ENCODE assay signal across 10 cellular contexts in genomic region chr21:46599251-46599572, GRCh38. TPM values are rescaled to one million over a fixed set of nuclear protein-coding genes. Genes with fewer than 3 reads are reported as not detected.
DNase-seq lines count a peak whose midpoint lies in the region; ATAC-seq and TF ChIP-seq lines count a peak whose summit lies in the region.
"Had no signal": no experiment of that assay in that cellular context is flagged by ENCODE, and none has a peak within 500 bp of the region (broad histone marks: within the 10 kb centered on the region; RNA-seq: fewer than 3 reads in every experiment).

No MANE protein-coding gene starts in this region.

- H3K9ac ChIP-seq in fibroblast of lung (ENCODE audit: insufficient read depth, low read length) = no peak overlapping the region

- no peak for TF ChIP-seq CTCF in fibroblast of lung (conservative IDR thresholded peaks at IDR 0.05 in 1 of 2, IDR thresholded peaks at IDR 0.05 in 1 of 2; ENCODE audit: low read depth in 1 of 2, low read length in 2 of 2)

- H3K27me3 ChIP-seq in fibroblast of lung (ENCODE audit: control insufficient read depth, insufficient read depth, low read length) = no peaks in the 10 kb centered on the region
- H3K27me3 ChIP-seq in naive thymus-derived CD4-positive, alpha-beta T cell (ENCODE audit: control insufficient read depth in 2 of 2, insufficient read depth in 2 of 2, low read length in 2 of 2) = no peaks in the 10 kb centered on the region

- peaks cover 4 to 64% (median 35%) of the 10 kb centered on the region in 7 donors for H3K4me1 Mint-ChIP-seq in naive thymus-derived CD4-positive, alpha-beta T cell

- no peak for ATAC-seq in naive thymus-derived CD4-positive, alpha-beta T cell
- ATAC-seq in activated CD4-positive, CD25-positive, alpha-beta regulatory T cell treated with anti-CD3 and anti-CD28 coated beads, Interleukin-2, amount 50 U/mL, for 24 hours = no peak
- no peak for ATAC-seq in GM19395 (IDR thresholded peaks at IDR 0.05; ENCODE audit: unreplicated experiment)

- DNase-seq in AG20443 (ENCODE audit: low spot score) (peak; percentile 90), SK-MEL-5 (ENCODE audit: low read depth, low spot score) (peak; percentile 20), fibroblast of lung (ENCODE audit: low read depth in 2 of 2) (peak; percentile 81 to 94), D341Med (ENCODE audit: low spot score) (no peak), NCI-H345 treated with DMSO at 0.1 percent for 48 hours (lab: John Stamatoyannopoulos, UW; ENCODE audit: unreplicated experiment) (no peak)
- peak in 2 of 9 donors; percentile 26 to 37 for DNase-seq in naive thymus-derived CD4-positive, alpha-beta T cell
- DNase-seq: KBM-7 had no signal

- H3K36me3 Mint-ChIP-seq in naive thymus-derived CD4-positive, alpha-beta T cell = no peaks in the 10 kb centered on the region

- peaks cover 0 to 13% (median 4%) of the 10 kb centered on the region in 11 donors for H3K9me3 Mint-ChIP-seq in naive thymus-derived CD4-positive, alpha-beta T cell

- no peak overlapping the region for H3K4me3 ChIP-seq in fibroblast of lung (replicated peaks in 1 of 4; ENCODE audit: control extremely low read depth in 1 of 4, insufficient read depth in 1 of 4, low read depth in 3 of 4, low read length in 4 of 4)
- no peak overlapping the region for H3K4me3 ChIP-seq in naive thymus-derived CD4-positive, alpha-beta T cell (ENCODE audit: low read length)
- H3K4me3 ChIP-seq: SK-N-MC had no signal

- POLR2A ChIA-PET in naive thymus-derived CD4-positive, alpha-beta T cell (lab: Charles Lee) = interaction anchor here (2.1 kb wide), 1 partner anchor 36 kb away, joined by 7 read pairs; the partner anchor contains the start of gene PRMT2

- CTCF ChIA-PET in naive thymus-derived CD4-positive, alpha-beta T cell (lab: Charles Lee) = no interaction called here

- H3K27ac ChIP-seq in fibroblast of lung (ENCODE audit: insufficient read depth, low read length) = no peak overlapping the region
- H3K27ac ChIP-seq in naive thymus-derived CD4-positive, alpha-beta T cell (ENCODE audit: low read depth, low read length) = no peak overlapping the region
- H3K27ac ChIP-seq: SK-N-MC had no signal

- H3K4me3 Mint-ChIP-seq in naive thymus-derived CD4-positive, alpha-beta T cell = peak overlapping the region in 3 of 10 donors; percentile 36 to 43 (median 41)

- no peaks in the 10 kb centered on the region for H3K9me3 ChIP-seq in fibroblast of lung (ENCODE audit: control insufficient read depth, insufficient read depth, low read depth, low read length)
- peaks cover 0 to 10% (median 0%) of the 10 kb centered on the region in 3 experiments for H3K9me3 ChIP-seq in naive thymus-derived CD4-positive, alpha-beta T cell (ENCODE audit: control insufficient read depth in 2 of 3, low read length in 3 of 3)

- no peaks in the 10 kb centered on the region for H3K79me2 ChIP-seq in fibroblast of lung (ENCODE audit: control insufficient read depth, insufficient read depth, low read length)

- in situ Hi-C loops in SK-MEL-5 (cut with HindIII; ENCODE audit: low pct_unique_long_range_greater_than_20kb, low sequenced_read_pairs) = no loop called here

- H3K36me3 ChIP-seq in fibroblast of lung (ENCODE audit: control insufficient read depth, insufficient read depth, low read length) = no peaks in the 10 kb centered on the region
- H3K36me3 ChIP-seq in naive thymus-derived CD4-positive, alpha-beta T cell (ENCODE audit: control insufficient read depth in 2 of 3, insufficient read depth in 3 of 3, low read length in 3 of 3) = no peaks in the 10 kb centered on the region

- intact Hi-C loops in naive thymus-derived CD4-positive, alpha-beta T cell (cut with micrococcal nuclease) = no loop called here

- no peaks in the 10 kb centered on the region for H3K27me3 Mint-ChIP-seq in naive thymus-derived CD4-positive, alpha-beta T cell

- H3K27ac Mint-ChIP-seq in naive thymus-derived CD4-positive, alpha-beta T cell = peak overlapping the region; percentile 5 to 84 (median 69)

- H2AFZ ChIP-seq in fibroblast of lung (ENCODE audit: low read length) = no peak overlapping the region

- peak overlapping the region; percentile 37 for H3K4me2 ChIP-seq in fibroblast of lung (ENCODE audit: extremely low read depth, insufficient read depth, low read length)

- no peaks in the 10 kb centered on the region for H4K20me1 ChIP-seq in fibroblast of lung (ENCODE audit: control insufficient read depth, extremely low read depth, insufficient read depth, low read length)

- peaks cover 2% of the 10 kb centered on the region for H3K4me1 ChIP-seq in fibroblast of lung (ENCODE audit: control insufficient read depth, extremely low read depth, insufficient read depth, low read length)
- peaks cover 0 to 12% of the 10 kb centered on the region in 2 donors for H3K4me1 ChIP-seq in naive thymus-derived CD4-positive, alpha-beta T cell (ENCODE audit: control insufficient read depth in 2 of 2, insufficient read depth in 2 of 2, low read length in 2 of 2)

RNA-seq across cellular contexts. Expression of gene S100B, which starts 5.7 kb away (rescaled TPM):
- 359 and 374 TPM in 2 replicates for total RNA-seq in SK-MEL-5 (2014; rRNA removed; shearing (Covaris generic))
- 491 and 658 TPM in 2 replicates for polyA plus RNA-seq in SK-MEL-5 (2015; cell fraction: cytosol; rRNA removed)
- polyA plus RNA-seq in SK-MEL-5 (2015; cell fraction: nucleus; rRNA removed) = 245 and 345 TPM in 2 replicates
- total RNA-seq in fibroblast of lung = not detected in 2 replicates
- 1.4 and 2.7 TPM in 2 replicates for polyA plus RNA-seq in fibroblast of lung
- 1.3 and 2.0 TPM in 2 replicates for polyA plus RNA-seq in fibroblast of lung (2012)
- not detected in 2 replicates for polyA minus RNA-seq in fibroblast of lung (ENCODE audit: low replicate concordance)
- total RNA-seq in naive thymus-derived CD4-positive, alpha-beta T cell = 1 to 10 TPM in 1 of 5 experiments, under 1 TPM in 4; 0.27 to 2.3 (median 0.95) TPM
- 1 to 10 TPM; 1.1 to 7.0 TPM for polyA plus RNA-seq in naive thymus-derived CD4-positive, alpha-beta T cell

RNA-seq across cellular contexts. Expression of gene PRMT2, which starts 36.3 kb away (rescaled TPM):
- 98.4 and 119 TPM in 2 replicates for total RNA-seq in SK-MEL-5 (2014; rRNA removed; shearing (Covaris generic))
- polyA plus RNA-seq in SK-MEL-5 (2015; cell fraction: cytosol; rRNA removed) = 114 and 130 TPM in 2 replicates
- polyA plus RNA-seq in SK-MEL-5 (2015; cell fraction: nucleus; rRNA removed) = 97.1 and 105 TPM in 2 replicates
- 131 and 152 TPM in 2 replicates for total RNA-seq in fibroblast of lung
- 118 and 169 TPM in 2 replicates for polyA plus RNA-seq in fibroblast of lung
- 122 and 127 TPM in 2 replicates for polyA plus RNA-seq in fibroblast of lung (2012)
- 67.1 and 107 TPM in 2 replicates for polyA minus RNA-seq in fibroblast of lung (ENCODE audit: low replicate concordance)
- total RNA-seq in naive thymus-derived CD4-positive, alpha-beta T cell = 100 to 1,000 TPM; 125 to 268 (median 177) TPM
- 100 to 1,000 TPM; 326 to 377 TPM for polyA plus RNA-seq in naive thymus-derived CD4-positive, alpha-beta T cell

Comparison
In these comparisons a context has a peak if more than half of its experiments do, and no peak if none do; other contexts are left out.
1. DNase-seq: peak in AG20443 (single experiment), SK-MEL-5 (single experiment) and fibroblast of lung (2 of 2); none in D341Med (single experiment) and NCI-H345 treated with DMSO at 0.1 percent for 48 hours (single experiment).
2. RNA of gene S100B, which starts 5.7 kb away (total RNA-seq): 359 to 374 TPM in SK-MEL-5; 0.27 to 2.3 TPM in naive thymus-derived CD4-positive, alpha-beta T cell and not detected in fibroblast of lung; every median in the first group is over 100 times any median in the second.